In the genomic region with DNA sequence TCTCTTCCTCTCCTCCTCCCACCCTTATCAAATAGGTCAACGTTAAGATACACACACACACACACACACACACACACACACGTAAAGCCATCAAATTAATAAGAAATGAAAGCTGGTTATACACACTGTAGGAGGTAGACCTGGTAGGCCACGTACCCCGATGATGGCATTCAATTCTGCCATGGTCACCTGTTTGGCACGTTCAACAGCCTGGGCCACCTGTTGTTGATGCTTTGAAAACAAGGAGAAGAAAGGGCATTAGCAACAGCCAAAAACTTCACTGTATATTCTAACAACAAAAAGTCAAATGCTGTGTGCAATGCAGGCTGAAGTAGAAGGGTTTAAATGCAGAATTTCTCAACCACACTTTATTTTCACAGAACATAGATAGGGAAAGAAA, we compare ENCODE assay signal across 28 cellular contexts. TPM values are rescaled to one million over a fixed set of nuclear protein-coding genes. Genes with fewer than 3 reads are reported as not detected.
DNase-seq lines count a peak whose midpoint lies in the region; ATAC-seq and TF ChIP-seq lines count a peak whose summit lies in the region.
"Had no signal": no experiment of that assay in that cellular context is flagged by ENCODE, and none has a peak within 500 bp of the region (broad histone marks: within the 10 kb centered on the region; RNA-seq: fewer than 3 reads in every experiment).

No MANE protein-coding gene starts in this region.

- peaks cover 18% of the 10 kb centered on the region for H3K4me1 ChIP-seq in vagina

- H3K36me3 Mint-ChIP-seq in natural killer cell (peaks cover 9% of the 10 kb centered on the region), nephron progenitor cell (ENCODE audit: low read depth) (peaks cover 84% of the 10 kb centered on the region)
- H3K36me3 Mint-ChIP-seq in natural killer cell treated with Interleukin-12 subunit alpha and Interleukin-12 subunit beta and Interleukin-15 and Interleukin-18, amount 100 ng/mL, for 72 hours: no peaks in the 10 kb centered on the region
- H3K36me3 Mint-ChIP-seq: CD8-positive, alpha-beta T cell had no signal

- no peak overlapping the region for H3K4me3 ChIP-seq in vagina
- H3K4me3 ChIP-seq: A549, GM12878, PC-9, SJSA1 had no signal

- H3K4me1 Mint-ChIP-seq in natural killer cell (peaks cover 38 to 61% of the 10 kb centered on the region in 2 donors), nephron progenitor cell (peaks cover 61% of the 10 kb centered on the region)
- peaks cover 17 to 33% of the 10 kb centered on the region in 2 donors for H3K4me1 Mint-ChIP-seq in natural killer cell treated with Interleukin-12 subunit alpha and Interleukin-12 subunit beta and Interleukin-15 and Interleukin-18, amount 100 ng/mL, for 72 hours (ENCODE audit: low read depth in 2 of 2)

- H3K9me3 ChIP-seq in vagina: no peaks in the 10 kb centered on the region
- H3K9me3 ChIP-seq: A549, SJSA1 had no signal

- ATAC-seq in natural killer cell: no peak
- no peak for ATAC-seq in natural killer cell treated with Interleukin-12 subunit alpha and Interleukin-12 subunit beta and Interleukin-15 and Interleukin-18, amount 100 ng/mL, for 72 hours
- ATAC-seq: A549; CD8-positive, alpha-beta T cell; GM12878; HCT116 had no signal

- no peaks in the 10 kb centered on the region for H3K27me3 ChIP-seq in vagina
- H3K27me3 ChIP-seq: SJSA1 had no signal

- H3K27me3 Mint-ChIP-seq in natural killer cell (ENCODE audit: low read depth in 2 of 2): no peaks in the 10 kb centered on the region
- H3K27me3 Mint-ChIP-seq in natural killer cell treated with Interleukin-12 subunit alpha and Interleukin-12 subunit beta and Interleukin-15 and Interleukin-18, amount 100 ng/mL, for 72 hours: no peaks in the 10 kb centered on the region
- peaks cover 4% of the 10 kb centered on the region for H3K27me3 Mint-ChIP-seq in nephron progenitor cell (ENCODE audit: low read depth, poor library complexity)

- TF ChIP-seq CTCF in natural killer cell (IDR thresholded peaks at IDR 0.05) (no peak), nephron progenitor cell (IDR thresholded peaks at IDR 0.05) (no peak), vagina (IDR thresholded peaks at IDR 0.05) (no peak)

- H3K4me3 Mint-ChIP-seq in natural killer cell: no peak overlapping the region
- no peak overlapping the region for H3K4me3 Mint-ChIP-seq in natural killer cell treated with Interleukin-12 subunit alpha and Interleukin-12 subunit beta and Interleukin-15 and Interleukin-18, amount 100 ng/mL, for 72 hours
- no peak overlapping the region for H3K4me3 Mint-ChIP-seq in nephron progenitor cell
- H3K4me3 Mint-ChIP-seq: CD8-positive, alpha-beta T cell had no signal

- intact Hi-C loops in natural killer cell (cut with micrococcal nuclease) (no loop called here), vagina (cut with DNase I) (no loop called here)

- no peak for DNase-seq in natural killer cell
- no peak for DNase-seq in natural killer cell treated with Interleukin-12 subunit alpha and Interleukin-12 subunit beta and Interleukin-15 and Interleukin-18, amount 100 ng/mL, for 72 hours (ENCODE audit: low spot score)
- peak; percentile 28 for DNase-seq in NCI-H774 (lab: John Stamatoyannopoulos, UW)
- no peak for DNase-seq in nephron progenitor cell
- no peak for DNase-seq in vagina (ENCODE audit: extremely low spot score in 2 of 2)
- no peak for DNase-seq in GOT3 (lab: John Stamatoyannopoulos, UW)
- no peak for DNase-seq in hepatic stellate cell (ENCODE audit: low spot score)
- DNase-seq: AML-193; C1 segment of cervical spinal cord; CD8-positive, alpha-beta T cell; DMS 273 treated with DMSO at 0.1 percent for 48 hours; DMS79; EL; GDM1; Karpas-422; NCI-H1105; NCI-H1436 treated with DMSO at 0.1 percent for 48 hours; NCI-H187 treated with DMSO at 0.1 percent for 48 hours; NCI-H446 treated with DMSO at 0.1 percent for 48 hours; NCI-H526; PC-9; Right ventricle myocardium superior; RPMI8226 had no signal

- H3K9me3 Mint-ChIP-seq in natural killer cell (no peaks in the 10 kb centered on the region), nephron progenitor cell (no peaks in the 10 kb centered on the region)
- H3K9me3 Mint-ChIP-seq in natural killer cell treated with Interleukin-12 subunit alpha and Interleukin-12 subunit beta and Interleukin-15 and Interleukin-18, amount 100 ng/mL, for 72 hours: no peaks in the 10 kb centered on the region
- H3K9me3 Mint-ChIP-seq: CD8-positive, alpha-beta T cell had no signal

- peaks cover 0 to 20% of the 10 kb centered on the region in 2 donors for H3K36me3 ChIP-seq in vagina

- H3K27ac Mint-ChIP-seq in natural killer cell: peak overlapping the region; percentile 7 to 23
- no peak overlapping the region for H3K27ac Mint-ChIP-seq in natural killer cell treated with Interleukin-12 subunit alpha and Interleukin-12 subunit beta and Interleukin-15 and Interleukin-18, amount 100 ng/mL, for 72 hours
- peak overlapping the region; percentile 49 for H3K27ac Mint-ChIP-seq in nephron progenitor cell
- H3K27ac Mint-ChIP-seq: CD8-positive, alpha-beta T cell had no signal

- no peak overlapping the region for H3K27ac ChIP-seq in vagina
- H3K27ac ChIP-seq: HL-60, PC-9, SJSA1 had no signal

- TF ChIP-seq POLR2A in vagina (IDR thresholded peaks at IDR 0.05): no peak

RNA-seq across cellular contexts. Expression of a gene that starts 37.3 kb away (rescaled TPM):
- total RNA-seq in natural killer cell (10 to 100 TPM; 38.8 to 58.9 (median 44.5) TPM), vagina (75.1 TPM)
- 1 to 10 TPM; 1.0 to 2.4 TPM for total RNA-seq in natural killer cell treated with Interleukin-12 subunit alpha and Interleukin-12 subunit beta and Interleukin-15 and Interleukin-18, amount 100 ng/mL, for 72 hours

Comparison
In these comparisons a context has a peak if more than half of its experiments do, and no peak if none do; other contexts are left out.
1. H3K27ac Mint-ChIP-seq: peak in natural killer cell (2 of 2) and nephron progenitor cell (single experiment); none in natural killer cell treated with Interleukin-12 subunit alpha and Interleukin-12 subunit beta and Interleukin-15 and Interleukin-18, amount 100 ng/mL, for 72 hours (0 of 2).
2. RNA of a gene that starts 37.3 kb away (total RNA-seq): 75.1 TPM in vagina (single experiment) and 38.8 to 58.9 TPM in natural killer cell; 1.0 to 2.4 TPM in natural killer cell treated with Interleukin-12 subunit alpha and Interleukin-12 subunit beta and Interleukin-15 and Interleukin-18, amount 100 ng/mL, for 72 hours; every median in the first group is over 10 times any median in the second.